8 cellular contexts compared by ENCODE assay signal in genomic region chr4:56976283-56976877, GRCh38. TPM values are rescaled to one million over a fixed set of nuclear protein-coding genes. Genes with fewer than 3 reads are reported as not detected.
DNase-seq lines count a peak whose midpoint lies in the region; ATAC-seq and TF ChIP-seq lines count a peak whose summit lies in the region.

No MANE protein-coding gene starts in this region.

- H3K9me2 ChIP-seq in PC-3 (replicated peaks; ENCODE audit: low read length) = no peaks in the 10 kb centered on the region

- TF ChIP-seq CTCF in PC-3 (conservative IDR thresholded peaks at IDR 0.05; ENCODE audit: low read depth, low read length) (no peak), omental fat pad (IDR thresholded peaks at IDR 0.05) (no peak)

- H3K36me3 ChIP-seq in PC-3 (ENCODE audit: low read depth, low read length) = peaks cover 33% of the 10 kb centered on the region
- H3K36me3 ChIP-seq in ectodermal cell (ENCODE audit: control insufficient read depth, insufficient read depth, low read length) = peaks cover 21% of the 10 kb centered on the region
- H3K36me3 ChIP-seq in muscle layer of duodenum (ENCODE audit: control insufficient read depth in 1 of 2, insufficient read depth in 2 of 2, low read length in 2 of 2) = peaks cover 23 to 24% of the 10 kb centered on the region in 2 donors

- H3K27me3 ChIP-seq in PC-3 (ENCODE audit: low read length) (no peaks in the 10 kb centered on the region), ectodermal cell (ENCODE audit: control insufficient read depth, insufficient read depth, low read length, poor library complexity, severe bottlenecking) (no peaks in the 10 kb centered on the region), muscle layer of duodenum (ENCODE audit: low read depth, low read length) (no peaks in the 10 kb centered on the region)

- POLR2A ChIA-PET in PC-3 (lab: Charles Lee; ENCODE audit: unreplicated experiment) = interaction anchor here (0.5 kb wide), 1 partner anchor 104 kb away, joined by 3 read pairs; no protein-coding TSS in a partner anchor

- H3K4me1 ChIP-seq in PC-3 (ENCODE audit: insufficient read depth, low read length) (peaks cover 23% of the 10 kb centered on the region), ectodermal cell (ENCODE audit: control insufficient read depth, insufficient read depth, low read length) (peaks cover 5% of the 10 kb centered on the region), muscle layer of duodenum (ENCODE audit: control insufficient read depth in 1 of 2, insufficient read depth in 2 of 2, low read length in 2 of 2) (peaks cover 8 to 35% of the 10 kb centered on the region in 2 donors)

- peaks cover 11% of the 10 kb centered on the region; the same call in 1 of the 2 replicates for H3K9me3 ChIP-seq in PC-3 (ENCODE audit: low read length)
- no peaks in the 10 kb centered on the region for H3K9me3 ChIP-seq in ectodermal cell (ENCODE audit: control insufficient read depth, low read length)
- H3K9me3 ChIP-seq in muscle layer of duodenum (ENCODE audit: control insufficient read depth in 1 of 2, low read length in 2 of 2) = peaks cover 0 to 6% of the 10 kb centered on the region in 2 donors

- H3K9ac ChIP-seq in PC-3 (ENCODE audit: low read length) = peak overlapping the region; percentile 92

- WGBS in ectodermal cell, 2 experiments = 5 to 6% methylated on average over 36 of the region's 36 CpGs

- H4K20me1 ChIP-seq in PC-3 (ENCODE audit: low read length) = peaks cover 35% of the 10 kb centered on the region

- peak overlapping the region; percentile 93 for H3K4me2 ChIP-seq in PC-3 (ENCODE audit: low read length)

- H3F3A ChIP-seq in PC-3 (ENCODE audit: low read length, unreplicated experiment) = no peaks in the 10 kb centered on the region

- H2AFZ ChIP-seq in PC-3 (ENCODE audit: low read length) = peak overlapping the region; percentile 88; the same call in 1 of the 2 replicates

- ATAC-seq in PC-3 (peak; percentile 5), HG03135 (IDR thresholded peaks at IDR 0.05; ENCODE audit: unreplicated experiment) (no peak), left colon (no peak), omental fat pad (ENCODE audit: low FRiP score) (no peak)

- CTCF ChIA-PET in PC-3 (lab: Charles Lee) = interaction anchor here (0.6 kb wide), 1 partner anchor 19 kb away, joined by 6 read pairs; no protein-coding TSS in a partner anchor

- H3K4me3 ChIP-seq in PC-3 (ENCODE audit: low read length) (peak overlapping the region; percentile 79), ectodermal cell (ENCODE audit: insufficient read depth, low read depth, low read length) (peak overlapping the region; percentile 75), muscle layer of duodenum (ENCODE audit: low read depth in 1 of 2, low read length in 2 of 2) (peak overlapping the region; percentile 94 to 99)

- H3K79me2 ChIP-seq in PC-3 (ENCODE audit: low read length) = peaks cover 83% of the 10 kb centered on the region

- no peak overlapping the region for H3K27ac ChIP-seq in PC-3 (ENCODE audit: low read length)
- no peak overlapping the region for H3K27ac ChIP-seq in ectodermal cell (ENCODE audit: insufficient read depth, low read depth, low read length, poor library complexity, severe bottlenecking)
- no peak overlapping the region for H3K27ac ChIP-seq in muscle layer of duodenum (ENCODE audit: low read length)

- no TSS peak for BruUV-seq in PC-3 (replicated peaks; lab: Mats Ljungman, UMichigan)

- intact Hi-C loops in PC-3 (cut with micrococcal nuclease) = loop anchor here (1.0 to 5.0 kb wide), 4 partner anchors 16 to 539 kb away; partner anchors contain the start of genes PAICS and PPAT
- intact Hi-C loops in left colon (cut with DNase I, micrococcal nuclease) = loop anchor here in 1 of 2 donors (5.0 kb wide), 1 partner anchor 69 kb away; the partner anchor contains the start of gene REST

- DNase-seq in DMS 273 (lab: John Stamatoyannopoulos, UW; ENCODE audit: unreplicated experiment) (peak; percentile 37), DMS 273 treated with DMSO at 0.1 percent for 48 hours (lab: John Stamatoyannopoulos, UW) (no peak), PC-3 (no peak), left colon (no peak), omental fat pad (ENCODE audit: low spot score) (no peak)

RNA-seq across cellular contexts. Expression of gene NOA1, which starts 1.0 kb away (rescaled TPM):
- total RNA-seq in PC-3 (2014; rRNA removed) (33.1 and 37.7 TPM in 2 replicates), left colon (10 to 100 TPM; 21.9 to 22.3 TPM), omental fat pad (10 to 100 TPM; 15.7 to 22.2 (median 17.4) TPM)
- polyA plus RNA-seq in ectodermal cell (2013, experiment 1 of 4) = 21.6 TPM
- 22.5 TPM for polyA plus RNA-seq in ectodermal cell (2013, experiment 2 of 4)
- polyA plus RNA-seq in ectodermal cell (2013, experiment 3 of 4) = 19.8 TPM
- polyA plus RNA-seq in ectodermal cell (2013, experiment 4 of 4) = 22.2 TPM

RNA-seq across cellular contexts. Expression of gene POLR2B, which starts 2.3 kb away (rescaled TPM):
- total RNA-seq in PC-3 (2014; rRNA removed) = 190 and 193 TPM in 2 replicates
- 133 TPM for polyA plus RNA-seq in ectodermal cell (2013, experiment 1 of 4)
- 147 TPM for polyA plus RNA-seq in ectodermal cell (2013, experiment 2 of 4)
- 91.6 TPM for polyA plus RNA-seq in ectodermal cell (2013, experiment 3 of 4)
- polyA plus RNA-seq in ectodermal cell (2013, experiment 4 of 4) = 105 TPM
- 10 to 100 TPM; 63.3 to 72.1 TPM for total RNA-seq in left colon
- 10 to 100 TPM; 47.7 to 92.5 (median 62.2) TPM for total RNA-seq in omental fat pad
